ENCODE assay signal across 25 cellular contexts in the genomic region with DNA sequence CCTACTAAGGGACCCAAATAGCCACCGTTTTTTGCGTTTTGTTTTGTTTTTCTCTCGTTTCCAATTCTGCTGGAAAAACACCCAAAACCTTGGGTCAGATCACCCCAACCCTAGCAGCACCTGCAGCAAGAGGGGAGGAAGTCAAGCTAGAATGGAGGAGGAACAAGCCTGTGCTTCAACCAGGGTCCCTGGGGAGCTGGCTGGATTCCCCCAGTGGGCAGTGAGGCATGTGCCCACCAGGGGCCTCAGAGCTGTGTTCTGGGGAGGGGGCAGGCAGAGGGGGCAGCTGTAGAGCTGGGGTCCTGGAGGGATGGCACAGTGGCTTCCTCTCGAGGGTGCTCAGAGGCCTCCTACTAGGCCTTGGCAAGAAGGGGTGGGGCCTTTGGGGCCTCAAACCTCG. TPM values are rescaled to one million over a fixed set of nuclear protein-coding genes. Genes with fewer than 3 reads are reported as not detected.
A peak's percentile ranks its signal among the peaks of the same experiment; 100 is the strongest.
DNase-seq lines count a peak whose midpoint lies in the region; ATAC-seq and TF ChIP-seq lines count a peak whose summit lies in the region.
"Had no signal": no experiment of that assay in that cellular context is flagged by ENCODE, and none has a peak within 500 bp of the region (broad histone marks: within the 10 kb centered on the region; RNA-seq: fewer than 3 reads in every experiment).

No MANE protein-coding gene starts in this region.

- peaks cover 1% of the 10 kb centered on the region for H3K9me3 Mint-ChIP-seq in glutamatergic neuron (ENCODE audit: unreplicated experiment)
- H3K9me3 Mint-ChIP-seq: activated T-helper 17 cell treated with anti-CD3 and anti-CD28 coated beads, Interleukin-2, amount 50 U/mL, for 72 hours; dendritic cell treated with granulocyte-macrophage colony-stimulating factor and Interleukin-4, amounts not matched to agents 40 ng/mL and 50 ng/mL, for 4 days had no signal

- peak; percentile 4 for DNase-seq in AG20443 (ENCODE audit: low spot score)
- peak; percentile 95 for DNase-seq in NAMALWA (ENCODE audit: low spot score)
- peak; percentile 11 for DNase-seq in glutamatergic neuron
- DNase-seq in GM03348 (ENCODE audit: low spot score), result no peak
- no peak for DNase-seq in tibial nerve (ENCODE audit: low spot score in 2 of 2)
- no peak for DNase-seq in NCI-H82 treated with DMSO at 0.1 percent for 48 hours (lab: John Stamatoyannopoulos, UW; ENCODE audit: unreplicated experiment)
- DNase-seq: ACHN; activated CD4-positive, CD25-positive, alpha-beta regulatory T cell; foreskin melanocyte; NCI-H2029; retina; SIG-M5; stimulated activated CD4-positive, alpha-beta T cell treated with anti-CD3 and anti-CD28 coated beads, Interleukin-15, amount 100 ng/mL, for 24 hours; stimulated activated naive CD4-positive, alpha-beta T cell treated with Interleukin-2 at 50 U/mL for 16 hours had no signal

- 0 out of 3 replicates have a peak, but pooled peaks have one; percentile 15 for TF ChIP-seq CTCF in GM12872 (IDR thresholded peaks at IDR 0.05; ENCODE audit: insufficient read depth, low read depth, low read length)
- TF ChIP-seq CTCF in glutamatergic neuron (IDR thresholded peaks at IDR 0.05; ENCODE audit: partially characterized antibody, unreplicated experiment), result no peak
- no peak for TF ChIP-seq CTCF in tibial nerve (IDR thresholded peaks at IDR 0.05)

- ATAC-seq in esophagus mucosa, result no peak
- ATAC-seq: activated T-helper 17 cell treated with anti-CD3 and anti-CD28 coated beads, Interleukin-2, amount 50 U/mL, for 72 hours; left lobe of liver had no signal

- no peak overlapping the region for H3K4me3 ChIP-seq in tibial nerve

- peaks cover 2% of the 10 kb centered on the region for H3K27me3 Mint-ChIP-seq in glutamatergic neuron (ENCODE audit: unreplicated experiment)
- H3K27me3 Mint-ChIP-seq: activated T-helper 17 cell treated with anti-CD3 and anti-CD28 coated beads, Interleukin-2, amount 50 U/mL, for 72 hours had no signal

- H3K36me3 Mint-ChIP-seq in glutamatergic neuron (ENCODE audit: unreplicated experiment), result no peaks in the 10 kb centered on the region

- H3K27me3 ChIP-seq in tibial nerve, result no peaks in the 10 kb centered on the region

- no peak overlapping the region for H3K4me3 Mint-ChIP-seq in glutamatergic neuron (ENCODE audit: unreplicated experiment)
- H3K4me3 Mint-ChIP-seq: activated T-helper 17 cell treated with anti-CD3 and anti-CD28 coated beads, Interleukin-2, amount 50 U/mL, for 72 hours; dendritic cell treated with granulocyte-macrophage colony-stimulating factor and Interleukin-4, amounts not matched to agents 40 ng/mL and 50 ng/mL, for 4 days had no signal

- H3K4me1 Mint-ChIP-seq in glutamatergic neuron (ENCODE audit: low read depth, unreplicated experiment), result no peaks in the 10 kb centered on the region

- H3K9me3 ChIP-seq in tibial nerve, result no peaks in the 10 kb centered on the region

- no peak for TF ChIP-seq EP300 in tibial nerve (IDR thresholded peaks at IDR 0.05)

- peaks cover 0 to 3% (median 0%) of the 10 kb centered on the region in 4 donors for H3K4me1 ChIP-seq in tibial nerve

- no peaks in the 10 kb centered on the region for H3K36me3 ChIP-seq in tibial nerve

- TF ChIP-seq POLR2A in tibial nerve (IDR thresholded peaks at IDR 0.05), result no peak

- 71 to 73% methylated on average over 5 of the region's 5 CpGs for WGBS in tibial nerve, 2 donors

- no peak overlapping the region for H3K27ac Mint-ChIP-seq in glutamatergic neuron (ENCODE audit: unreplicated experiment)
- H3K27ac Mint-ChIP-seq: activated T-helper 17 cell treated with anti-CD3 and anti-CD28 coated beads, Interleukin-2, amount 50 U/mL, for 72 hours; dendritic cell treated with granulocyte-macrophage colony-stimulating factor and Interleukin-4, amounts not matched to agents 40 ng/mL and 50 ng/mL, for 4 days had no signal

- H3K27ac ChIP-seq in tibial nerve, result no peak overlapping the region

RNA-seq across cellular contexts. Expression of gene CD79B, which starts 6.5 kb away (rescaled TPM):
- total RNA-seq in glutamatergic neuron (ENCODE audit: unreplicated experiment) (not detected), tibial nerve (10 to 100 TPM in 2 of 4 donors, 1 to 10 TPM in 2; 8.6 to 10.9 (median 9.9) TPM), esophagus mucosa (1.9 TPM)
- total RNA-seq: bronchial epithelial cell, NCI-H460 had no signal

RNA-seq across cellular contexts. Expression of gene GH1, which starts 7.0 kb away (rescaled TPM):
- not detected for total RNA-seq in glutamatergic neuron (ENCODE audit: unreplicated experiment)
- not detected for total RNA-seq in tibial nerve
- not detected for total RNA-seq in esophagus mucosa
- total RNA-seq: bronchial epithelial cell; left lobe of liver; M059J; mucosa of gallbladder; NCI-H460; T-helper 2 cell treated with Interferon-gamma antibody and Interleukin-4, amounts not matched to agents 100 ng/mL and 5 ng/mL, for 36 hours; urinary bladder had no signal

RNA-seq across cellular contexts. Expression of gene CSHL1, which starts 14.6 kb away (rescaled TPM):
- total RNA-seq in glutamatergic neuron (ENCODE audit: unreplicated experiment) (not detected), tibial nerve (not detected), esophagus mucosa (not detected)
- total RNA-seq: bronchial epithelial cell; left lobe of liver; M059J; mucosa of gallbladder; NCI-H460; T-helper 2 cell treated with Interferon-gamma antibody and Interleukin-4, amounts not matched to agents 100 ng/mL and 5 ng/mL, for 36 hours; urinary bladder had no signal

RNA-seq across cellular contexts. Expression of gene CSH1, which starts 29.2 kb away (rescaled TPM):
- total RNA-seq in glutamatergic neuron (ENCODE audit: unreplicated experiment) (not detected), tibial nerve (not detected), esophagus mucosa (not detected)
- total RNA-seq: bronchial epithelial cell; left lobe of liver; M059J; mucosa of gallbladder; NCI-H460; T-helper 2 cell treated with Interferon-gamma antibody and Interleukin-4, amounts not matched to agents 100 ng/mL and 5 ng/mL, for 36 hours had no signal

RNA-seq across cellular contexts. Expression of gene GH2, which starts 43.9 kb away (rescaled TPM):
- not detected for total RNA-seq in glutamatergic neuron (ENCODE audit: unreplicated experiment)
- total RNA-seq in tibial nerve, result not detected
- total RNA-seq in esophagus mucosa, result not detected
- total RNA-seq: activated T-helper 17 cell treated with anti-CD3 and anti-CD28 coated beads, Interleukin-2, amount 50 U/mL, for 72 hours; bronchial epithelial cell; left lobe of liver; M059J; mucosa of gallbladder; NCI-H460; T-helper 2 cell treated with Interferon-gamma antibody and Interleukin-4, amounts not matched to agents 100 ng/mL and 5 ng/mL, for 36 hours; urinary bladder had no signal

Comparison
In these comparisons a context has a peak if more than half of its experiments do, and no peak if none do; other contexts are left out.
1. DNase-seq: peak in AG20443 (single experiment), NAMALWA (single experiment) and glutamatergic neuron (single experiment); none in GM03348 (single experiment), tibial nerve (0 of 2) and NCI-H82 treated with DMSO at 0.1 percent for 48 hours (single experiment).